ENCODE assay signal across 11 cellular contexts in genomic region chr16:84785843-84786538, GRCh38. TPM values are rescaled to one million over a fixed set of nuclear protein-coding genes. Genes with fewer than 3 reads are reported as not detected.
DNase-seq lines count a peak whose midpoint lies in the region; ATAC-seq, FAIRE-seq and TF ChIP-seq lines count a peak whose summit lies in the region.
"Had no signal": no experiment of that assay in that cellular context is flagged by ENCODE, and none has a peak within 500 bp of the region (broad histone marks: within the 10 kb centered on the region; RNA-seq: fewer than 3 reads in every experiment).

No MANE protein-coding gene starts in this region.

- H3K4me1 ChIP-seq in BE2C (peaks cover 36% of the 10 kb centered on the region), astrocyte (ENCODE audit: insufficient read depth, low read length) (peaks cover 11% of the 10 kb centered on the region)

- H3K9me3 ChIP-seq in BE2C (no peaks in the 10 kb centered on the region), astrocyte (ENCODE audit: insufficient read depth, low read depth, low read length) (no peaks in the 10 kb centered on the region)

- no peak for ATAC-seq in HG02970 (IDR thresholded peaks at IDR 0.05; ENCODE audit: low FRiP score, unreplicated experiment)
- ATAC-seq in GM18867 (IDR thresholded peaks at IDR 0.05; ENCODE audit: unreplicated experiment), result no peak

- H3K36me3 Mint-ChIP-seq in astrocyte (ENCODE audit: low read depth, unreplicated experiment), result peaks cover 6% of the 10 kb centered on the region

- no peak overlapping the region for H3K27ac ChIP-seq in astrocyte (ENCODE audit: low read depth, low read length)
- H3K27ac ChIP-seq: VCaP had no signal

- no peak overlapping the region for H2AFZ ChIP-seq in astrocyte (ENCODE audit: low read depth, low read length)

- H3K27me3 Mint-ChIP-seq in astrocyte (ENCODE audit: low read depth, unreplicated experiment), result peaks cover 2% of the 10 kb centered on the region
- H3K27me3 Mint-ChIP-seq: CD4-positive, CD25-positive, alpha-beta regulatory T cell had no signal

- TF ChIP-seq CTCF in BE2C (IDR thresholded peaks at IDR 0.05; ENCODE audit: low read depth, low read length), result no peak
- no peak for TF ChIP-seq CTCF in astrocyte (IDR thresholded peaks at IDR 0.05; ENCODE audit: insufficient read depth, low read depth, low read length)
- no peak for TF ChIP-seq CTCF in kidney epithelial cell (IDR thresholded peaks at IDR 0.05; ENCODE audit: insufficient read depth, low read length, poor library complexity, severe bottlenecking)

- H3K4me1 Mint-ChIP-seq in astrocyte (ENCODE audit: low read depth, unreplicated experiment), result peaks cover 2% of the 10 kb centered on the region

- H3K4me3 ChIP-seq in BE2C (ENCODE audit: low read depth, low read length) (no peak overlapping the region; the same call in 1 of the 2 replicates), astrocyte (ENCODE audit: insufficient read depth, low read depth, low read length) (no peak overlapping the region), kidney epithelial cell (ENCODE audit: low read depth, low read length) (no peak overlapping the region)

- no peaks in the 10 kb centered on the region for H3K27me3 ChIP-seq in BE2C
- H3K27me3 ChIP-seq in astrocyte (ENCODE audit: insufficient read depth, low read length), result no peaks in the 10 kb centered on the region
- no peaks in the 10 kb centered on the region for H3K27me3 ChIP-seq in kidney epithelial cell (ENCODE audit: control insufficient read depth, insufficient read depth, low read length)

- no peak overlapping the region for H3K4me3 Mint-ChIP-seq in astrocyte (ENCODE audit: unreplicated experiment)
- H3K4me3 Mint-ChIP-seq: CD4-positive, CD25-positive, alpha-beta regulatory T cell had no signal

- H3K4me2 ChIP-seq in astrocyte (ENCODE audit: low read length), result no peak overlapping the region

- peaks cover 2% of the 10 kb centered on the region for H3K9me3 Mint-ChIP-seq in astrocyte (ENCODE audit: unreplicated experiment)
- H3K9me3 Mint-ChIP-seq: CD4-positive, CD25-positive, alpha-beta regulatory T cell had no signal

- no peaks in the 10 kb centered on the region for H3K79me2 ChIP-seq in astrocyte (ENCODE audit: insufficient read depth, low read length)

- peak; percentile 90 for DNase-seq in BE2C
- DNase-seq in NCI-H146 (lab: John Stamatoyannopoulos, UW), result peak; percentile 73
- peak; percentile 63 for DNase-seq in astrocyte (ENCODE audit: low read depth)
- peak; percentile 12 for DNase-seq in kidney epithelial cell (ENCODE audit: low read depth)
- DNase-seq in NCI-H524 treated with DMSO at 0.1 percent for 48 hours (lab: John Stamatoyannopoulos, UW), result no peak
- DNase-seq in activated CD4-positive, CD25-positive, alpha-beta regulatory T cell (lab: John Stamatoyannopoulos, UW), result no peak
- DNase-seq: CD4-positive, CD25-positive, alpha-beta regulatory T cell; MV-4-11 had no signal

- no peaks in the 10 kb centered on the region for H4K20me1 ChIP-seq in astrocyte (ENCODE audit: insufficient read depth, low read length)

- no peak overlapping the region for H3K9ac ChIP-seq in astrocyte (ENCODE audit: low read length)

- FAIRE-seq in astrocyte (lab: Jason Lieb, UNC), result no peak

- peak overlapping the region; percentile 26 for H3K27ac Mint-ChIP-seq in astrocyte (ENCODE audit: unreplicated experiment)
- H3K27ac Mint-ChIP-seq: CD4-positive, CD25-positive, alpha-beta regulatory T cell had no signal

- H3K36me3 ChIP-seq in BE2C (no peaks in the 10 kb centered on the region), astrocyte (ENCODE audit: insufficient read depth, low read length) (no peaks in the 10 kb centered on the region), kidney epithelial cell (ENCODE audit: control insufficient read depth, insufficient read depth, low read length) (no peaks in the 10 kb centered on the region)

RNA-seq across cellular contexts. Expression of gene CRISPLD2, which starts 33.8 kb away (rescaled TPM):
- polyA plus RNA-seq in BE2C (2012; ENCODE audit: insufficient read depth, insufficient read length, low read depth), result 0.52 TPM
- total RNA-seq in astrocyte, result 1.8 and 2.4 TPM in 2 replicates
- 2.5 and 3.3 TPM in 2 replicates for total RNA-seq in kidney epithelial cell

Comparison
In these comparisons a context has a peak if more than half of its experiments do, and no peak if none do; other contexts are left out.
1. DNase-seq: peak in BE2C (single experiment), NCI-H146 (single experiment), astrocyte (single experiment) and kidney epithelial cell (single experiment); none in NCI-H524 treated with DMSO at 0.1 percent for 48 hours (single experiment) and activated CD4-positive, CD25-positive, alpha-beta regulatory T cell (0 of 4).